1 cellular context compared by ENCODE assay signal in genomic region chr13:81957121-81957520, GRCh38.
TF ChIP-seq lines count a peak whose summit lies in the region.

No MANE protein-coding gene starts in this region.

TF ChIP-seq in GM12878, 131 proteins besides CTCF, POLR2A, EP300 and RAD21 (continued from another document):
- TF ChIP-seq MTA3 (IDR thresholded peaks at IDR 0.05; ENCODE audit: borderline replicate concordance, low read length), result no peak
- no peak for TF ChIP-seq ZNF592 (IDR thresholded peaks at IDR 0.05)
- no peak for TF ChIP-seq HDGF (IDR thresholded peaks at IDR 0.05)
- TF ChIP-seq BCL3 (IDR thresholded peaks at IDR 0.05; ENCODE audit: borderline replicate concordance, insufficient read depth, low read depth, low read length, poor library complexity, severe bottlenecking), result no peak
- no peak for TF ChIP-seq ETV6 (conservative IDR thresholded peaks at IDR 0.05 in 1 of 2, IDR thresholded peaks at IDR 0.05 in 1 of 2; ENCODE audit: borderline replicate concordance in 1 of 2, low read depth in 1 of 2)
TF ChIP-seq in GM12878: peak in this region for 0.
